ENCODE assay signal across 8 cellular contexts in the genomic region with DNA sequence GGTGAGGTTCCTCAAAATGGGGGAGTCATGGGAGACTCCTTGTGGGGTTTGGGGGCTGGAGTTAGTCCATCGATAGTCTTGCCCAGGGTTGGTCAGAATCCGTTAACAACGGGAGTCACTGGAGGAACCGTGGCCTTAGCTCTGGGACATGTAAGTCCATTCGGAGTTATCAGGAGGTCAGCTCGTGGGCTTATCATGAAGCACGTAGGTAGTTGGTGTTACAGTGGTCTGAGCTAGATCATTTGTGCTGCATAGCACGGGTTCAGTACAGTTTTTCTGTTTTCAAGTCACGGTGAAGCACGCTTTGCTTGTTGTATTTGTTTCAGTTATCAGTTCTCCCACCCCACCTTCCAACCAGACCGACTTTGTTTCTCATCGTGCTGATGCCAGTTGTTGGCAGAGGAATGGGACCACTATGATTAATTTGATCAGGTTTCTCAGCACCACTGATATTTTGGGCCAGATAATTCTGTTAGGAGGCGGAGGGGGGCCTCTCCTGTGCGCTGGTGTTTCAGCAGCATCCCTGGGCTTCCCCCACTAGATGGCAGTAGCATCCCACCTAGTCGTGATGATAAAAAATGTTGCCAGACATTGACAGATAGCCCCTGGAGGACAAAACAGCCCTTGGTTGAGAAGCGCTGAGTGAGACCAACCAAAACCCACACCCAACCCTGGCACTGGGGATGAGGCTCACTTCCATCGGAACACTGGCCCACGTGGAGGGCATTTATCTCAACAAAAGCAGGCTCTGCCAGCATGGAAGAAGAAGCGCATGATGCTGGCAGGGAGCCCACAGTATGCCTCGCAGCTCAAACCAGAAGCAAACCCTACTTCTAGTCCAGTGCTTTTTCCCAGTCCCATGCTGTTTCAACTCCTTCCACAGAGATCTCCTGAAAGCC. TPM values are rescaled to one million over a fixed set of nuclear protein-coding genes. Genes with fewer than 3 reads are reported as not detected.
DNase-seq lines count a peak whose midpoint lies in the region; ATAC-seq and TF ChIP-seq lines count a peak whose summit lies in the region.

No MANE protein-coding gene starts in this region.

- ATAC-seq in naive thymus-derived CD4-positive, alpha-beta T cell, result peak; percentile 68
- ATAC-seq in HG02623 (IDR thresholded peaks at IDR 0.05; ENCODE audit: unreplicated experiment), result no peak

- H3K9me3 ChIP-seq in esophagus squamous epithelium, result no peaks in the 10 kb centered on the region
- no peaks in the 10 kb centered on the region for H3K9me3 ChIP-seq in naive thymus-derived CD4-positive, alpha-beta T cell (ENCODE audit: control insufficient read depth in 2 of 3, low read length in 3 of 3)

- H3K36me3 ChIP-seq in esophagus squamous epithelium, result no peaks in the 10 kb centered on the region
- peaks cover 0 to 3% (median 0%) of the 10 kb centered on the region in 3 experiments for H3K36me3 ChIP-seq in naive thymus-derived CD4-positive, alpha-beta T cell (ENCODE audit: control insufficient read depth in 2 of 3, insufficient read depth in 3 of 3, low read length in 3 of 3)

- H3K4me3 Mint-ChIP-seq in activated T-cell treated with anti-CD3 and anti-CD28 coated beads, Interleukin-2, amount 50 U/mL, for 24 hours, result no peak overlapping the region
- peak overlapping the region in 8 of 10 donors; percentile 7 to 72 (median 50) for H3K4me3 Mint-ChIP-seq in naive thymus-derived CD4-positive, alpha-beta T cell

- WGBS in esophagus squamous epithelium, 2 donors, result 43 to 46% methylated on average over 11 to 17 of the region's 20 CpGs

- H3K27me3 ChIP-seq in esophagus squamous epithelium, result no peaks in the 10 kb centered on the region
- H3K27me3 ChIP-seq in naive thymus-derived CD4-positive, alpha-beta T cell (ENCODE audit: control insufficient read depth in 2 of 2, insufficient read depth in 2 of 2, low read length in 2 of 2), result no peaks in the 10 kb centered on the region

- peak; percentile 78 to 97 (median 93) for TF ChIP-seq CTCF in esophagus squamous epithelium (IDR thresholded peaks at IDR 0.05)

- peak overlapping the region in 2 of 4 donors; percentile 18 to 52 for H3K4me3 ChIP-seq in esophagus squamous epithelium
- H3K4me3 ChIP-seq in naive thymus-derived CD4-positive, alpha-beta T cell (ENCODE audit: low read length), result no peak overlapping the region

- peaks cover 9 to 85% (median 30%) of the 10 kb centered on the region in 3 donors for H3K4me1 ChIP-seq in esophagus squamous epithelium
- H3K4me1 ChIP-seq in naive thymus-derived CD4-positive, alpha-beta T cell (ENCODE audit: control insufficient read depth in 2 of 2, insufficient read depth in 2 of 2, low read length in 2 of 2), result peaks cover 23 to 24% of the 10 kb centered on the region in 2 donors

- peaks cover 29% of the 10 kb centered on the region for H3K36me3 Mint-ChIP-seq in activated T-cell treated with anti-CD3 and anti-CD28 coated beads, Interleukin-2, amount 50 U/mL, for 24 hours (ENCODE audit: low read depth)
- H3K36me3 Mint-ChIP-seq in naive thymus-derived CD4-positive, alpha-beta T cell, result peaks cover 0 to 4% (median 0%) of the 10 kb centered on the region in 5 donors

- CTCF ChIA-PET in naive thymus-derived CD4-positive, alpha-beta T cell (lab: Charles Lee), result interaction anchor here (0.6 to 4.0 kb wide), 16 partner anchors 11 to 407 kb away, joined by 3 to 122 read pairs (median 3); a partner anchor contains a TSS

- no peaks in the 10 kb centered on the region for H3K27me3 Mint-ChIP-seq in activated T-cell treated with anti-CD3 and anti-CD28 coated beads, Interleukin-2, amount 50 U/mL, for 24 hours
- peaks cover 0 to 25% (median 0%) of the 10 kb centered on the region in 5 donors for H3K27me3 Mint-ChIP-seq in naive thymus-derived CD4-positive, alpha-beta T cell

- H3K27ac ChIP-seq in esophagus squamous epithelium, result peak overlapping the region in 1 of 4 donors; percentile 37
- no peak overlapping the region for H3K27ac ChIP-seq in naive thymus-derived CD4-positive, alpha-beta T cell (ENCODE audit: low read depth, low read length)

- POLR2A ChIA-PET in naive thymus-derived CD4-positive, alpha-beta T cell (lab: Charles Lee), result interaction anchor here (0.7 to 7.6 kb wide), 7 partner anchors 9 to 260 kb away, joined by 3 to 95 read pairs (median 5); a partner anchor contains a TSS

- intact Hi-C loops in esophagus squamous epithelium (cut with DNase I), result loop anchor here (2.0 to 10.0 kb wide), 3 partner anchors 70 to 400 kb away; a partner anchor contains a TSS
- intact Hi-C loops in naive thymus-derived CD4-positive, alpha-beta T cell (cut with micrococcal nuclease), result loop anchor here (1.0 to 10.0 kb wide), 13 partner anchors 62 to 1572 kb away; a partner anchor contains a TSS

- TF ChIP-seq POLR2A in esophagus squamous epithelium (IDR thresholded peaks at IDR 0.05), result no peak

- H3K4me1 Mint-ChIP-seq in activated T-cell treated with anti-CD3 and anti-CD28 coated beads, Interleukin-2, amount 50 U/mL, for 24 hours (ENCODE audit: low read depth), result peaks cover 44% of the 10 kb centered on the region
- peaks cover 26 to 52% (median 41%) of the 10 kb centered on the region in 7 donors for H3K4me1 Mint-ChIP-seq in naive thymus-derived CD4-positive, alpha-beta T cell

- peak; percentile 58 for DNase-seq in GDM1 (lab: John Stamatoyannopoulos, UW)
- DNase-seq in HuH-7 (ENCODE audit: low spot score), result peak; percentile 94
- peak; percentile 29 for DNase-seq in OCI-M2 (lab: John Stamatoyannopoulos, UW; ENCODE audit: unreplicated experiment)
- DNase-seq in activated T-cell treated with anti-CD3 and anti-CD28 coated beads, Interleukin-2, amount 50 U/mL, for 24 hours, result peak; percentile 86
- no peak for DNase-seq in esophagus squamous epithelium (lab: John Stamatoyannopoulos, UW)
- peak; percentile 52 to 90 (median 82) for DNase-seq in naive thymus-derived CD4-positive, alpha-beta T cell
- DNase-seq in stimulated activated CD8-positive, alpha-beta memory T cell treated with anti-CD3 and anti-CD28 coated beads, Interleukin-7, amount 100 ng/mL, for 48 hours (ENCODE audit: extremely low read depth in 1 of 2, low read depth in 1 of 2), result peak; percentile 53 to 56

- H3K9me3 Mint-ChIP-seq in activated T-cell treated with anti-CD3 and anti-CD28 coated beads, Interleukin-2, amount 50 U/mL, for 24 hours, result no peaks in the 10 kb centered on the region
- no peaks in the 10 kb centered on the region for H3K9me3 Mint-ChIP-seq in naive thymus-derived CD4-positive, alpha-beta T cell

- H3K27ac Mint-ChIP-seq in activated T-cell treated with anti-CD3 and anti-CD28 coated beads, Interleukin-2, amount 50 U/mL, for 24 hours, result peak overlapping the region; percentile 30
- H3K27ac Mint-ChIP-seq in naive thymus-derived CD4-positive, alpha-beta T cell, result peak overlapping the region in 8 of 9 donors; percentile 61 to 98 (median 96)

RNA-seq across cellular contexts. Expression of a gene that starts 2.2 kb away (rescaled TPM):
- total RNA-seq in esophagus squamous epithelium, result 10 to 100 TPM; 16.7 to 38.4 (median 25.6) TPM
- total RNA-seq in naive thymus-derived CD4-positive, alpha-beta T cell, result 10 to 100 TPM; 28.2 to 47.3 (median 38.8) TPM
- polyA plus RNA-seq in naive thymus-derived CD4-positive, alpha-beta T cell, result 10 to 100 TPM; 70.2 to 74.6 TPM

RNA-seq across cellular contexts. Expression of a gene that starts 45.6 kb away (rescaled TPM):
- total RNA-seq in esophagus squamous epithelium, result 1 to 10 TPM; 2.5 to 6.1 (median 4.1) TPM
- total RNA-seq in naive thymus-derived CD4-positive, alpha-beta T cell, result 10 to 100 TPM in 3 of 5 experiments, 1 to 10 TPM in 2; 1.4 to 74.9 (median 11.5) TPM
- 1 to 10 TPM; 2.3 to 4.2 TPM for polyA plus RNA-seq in naive thymus-derived CD4-positive, alpha-beta T cell
